Comparison of ENCODE assay signal across 8 cellular contexts in the genomic region with DNA sequence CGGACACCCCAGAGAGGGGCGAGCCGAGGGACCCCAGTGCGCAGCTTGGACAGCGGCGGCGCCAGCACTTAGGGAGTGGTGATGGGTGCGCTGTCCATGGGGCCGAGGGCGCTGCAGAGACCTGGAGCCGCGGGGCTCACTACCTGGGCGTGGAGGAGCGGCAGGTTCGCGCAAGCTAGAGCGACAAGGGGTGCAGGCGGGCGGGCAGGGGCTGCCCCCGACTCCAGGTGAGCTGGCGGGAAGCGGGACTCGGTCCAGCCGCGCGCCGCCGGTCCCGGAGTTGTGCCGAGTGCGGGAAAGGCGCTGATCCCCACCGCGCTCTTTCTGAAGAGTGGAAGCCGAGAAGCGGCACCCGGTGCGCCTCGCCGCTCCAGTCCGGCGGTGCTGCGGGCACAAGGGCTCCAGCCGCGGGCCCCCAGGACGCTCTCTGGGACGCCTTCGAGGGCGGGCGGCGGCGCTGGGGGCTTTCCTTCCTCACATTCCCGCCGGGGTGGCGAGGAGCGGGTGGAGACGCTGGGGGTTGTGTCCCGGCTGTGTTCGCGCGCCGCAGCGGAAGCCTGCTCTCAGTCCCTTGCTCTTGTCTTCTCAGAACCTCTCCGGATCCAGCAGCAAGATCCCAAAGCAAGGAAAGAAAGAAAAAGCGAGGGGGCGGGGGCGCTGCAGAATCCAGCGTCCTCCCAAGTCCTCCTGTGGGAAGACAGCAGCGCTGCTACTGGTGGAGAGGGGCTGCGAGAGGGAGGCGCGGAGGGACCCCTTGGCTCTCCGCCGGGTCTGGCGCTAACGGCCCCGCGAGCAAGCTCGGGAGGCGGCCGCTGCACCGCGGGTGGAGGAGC. TPM values are rescaled to one million over a fixed set of nuclear protein-coding genes. Genes with fewer than 3 reads are reported as not detected.
DNase-seq lines count a peak whose midpoint lies in the region; ATAC-seq and TF ChIP-seq lines count a peak whose summit lies in the region.

A gene with protein sequence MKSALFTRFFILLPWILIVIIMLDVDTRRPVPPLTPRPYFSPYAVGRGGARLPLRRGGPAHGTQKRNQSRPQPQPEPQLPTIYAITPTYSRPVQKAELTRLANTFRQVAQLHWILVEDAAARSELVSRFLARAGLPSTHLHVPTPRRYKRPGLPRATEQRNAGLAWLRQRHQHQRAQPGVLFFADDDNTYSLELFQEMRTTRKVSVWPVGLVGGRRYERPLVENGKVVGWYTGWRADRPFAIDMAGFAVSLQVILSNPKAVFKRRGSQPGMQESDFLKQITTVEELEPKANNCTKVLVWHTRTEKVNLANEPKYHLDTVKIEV (minus strand): TSS at position 610 of the 833 bp plus-strand sequence. CDS start 631 bp downstream, outside the sequence.

- H3K4me1 ChIP-seq in hepatocyte (ENCODE audit: insufficient read depth) (peaks cover 8% of the 10 kb centered on the region), rectal smooth muscle tissue (ENCODE audit: control insufficient read depth, insufficient read depth, low read length) (peaks cover 2% of the 10 kb centered on the region)

- H3K4me2 ChIP-seq in hepatocyte: peak within 1 kb of the TSS; percentile 100

- TF ChIP-seq CTCF in hepatocyte (IDR thresholded peaks at IDR 0.05; ENCODE audit: poor library complexity): no peak

- H3K4me3 ChIP-seq in hepatocyte: peak within 1 kb of the TSS; percentile 77
- peak within 1 kb of the TSS; percentile 58 for H3K4me3 ChIP-seq in rectal smooth muscle tissue (ENCODE audit: low read length)

- H3K9me3 ChIP-seq in hepatocyte (ENCODE audit: low read depth): no peaks in the 10 kb centered on the region

- no peak within 1 kb of the TSS for H3K27ac ChIP-seq in hepatocyte
- H3K27ac ChIP-seq in rectal smooth muscle tissue (ENCODE audit: low read depth, low read length): no peak within 1 kb of the TSS

- no peak within 1 kb of the TSS for H3K9ac ChIP-seq in rectal smooth muscle tissue (ENCODE audit: low read length)

- peak within 1 kb of the TSS; percentile 76 for H2AFZ ChIP-seq in hepatocyte

- no peaks in the 10 kb centered on the region for H3K79me2 ChIP-seq in hepatocyte

- H3K36me3 ChIP-seq in hepatocyte (replicated peaks; ENCODE audit: insufficient read depth, low read depth): no peaks in the 10 kb centered on the region
- H3K36me3 ChIP-seq in rectal smooth muscle tissue (ENCODE audit: control insufficient read depth, insufficient read depth, low read length): no peaks in the 10 kb centered on the region

- H3K27me3 ChIP-seq in hepatocyte (peaks cover 87% of the 10 kb centered on the region), rectal smooth muscle tissue (ENCODE audit: control insufficient read depth, insufficient read depth, low read length) (peaks cover 11% of the 10 kb centered on the region)

- DNase-seq in COLO668 (lab: John Stamatoyannopoulos, UW; ENCODE audit: unreplicated experiment): peak; percentile 33
- peak; percentile 10 for DNase-seq in LHCN-M2 (ENCODE audit: low read depth)
- DNase-seq in amniotic epithelial cell (ENCODE audit: low read depth): peak; percentile 6
- peak; percentile 47 for DNase-seq in hepatocyte (ENCODE audit: low spot score)
- DNase-seq in HCEC 1CT: no peak

- 1% methylated on average over 70 of the region's 83 CpGs for WGBS in hepatocyte (ENCODE audit: low lambda C conversion rate, missing lambda C conversion rate)

- H4K20me1 ChIP-seq in hepatocyte (ENCODE audit: insufficient read depth, poor library complexity, severe bottlenecking): no peaks in the 10 kb centered on the region

- ATAC-seq in GM19463 (IDR thresholded peaks at IDR 0.05; ENCODE audit: unreplicated experiment) (peak; percentile 6), HG03565 (IDR thresholded peaks at IDR 0.05; ENCODE audit: unreplicated experiment) (no peak)

- H3K9me2 ChIP-seq in hepatocyte (replicated peaks; ENCODE audit: insufficient read depth): no peaks in the 10 kb centered on the region

RNA-seq across cellular contexts. Expression of the gene that starts here (rescaled TPM):
- total RNA-seq in LHCN-M2 (2014; rRNA removed) (under 0.01 TPM in 1 of 2 replicates, not detected in the other), hepatocyte (0.12 and 0.17 TPM in 2 replicates)
- 0.09 TPM for polyA plus RNA-seq in LHCN-M2 (2012)
- polyA plus RNA-seq in hepatocyte: 0.82 and 0.88 TPM in 2 replicates

Comparison
In these comparisons a context has a peak if more than half of its experiments do, and no peak if none do; other contexts are left out.
1. Peak in DNase-seq in LHCN-M2; RNA of the gene not detected or under 1 TPM.
2. Peak in DNase-seq, H3K4me3 ChIP-seq and H3K4me2 ChIP-seq in hepatocyte; RNA of the gene not detected or under 1 TPM.